In genomic region chr9:35748239-35748857, GRCh38 we compare ENCODE assay signal across 6 cellular contexts. TPM values are rescaled to one million over a fixed set of nuclear protein-coding genes. Genes with fewer than 3 reads are reported as not detected.
DNase-seq lines count a peak whose midpoint lies in the region; ATAC-seq and TF ChIP-seq lines count a peak whose summit lies in the region.

No MANE protein-coding gene starts in this region.

- TF ChIP-seq CTCF in 22Rv1 (IDR thresholded peaks at IDR 0.05) = no peak
- no peak for TF ChIP-seq CTCF in epithelial cell of proximal tubule (conservative IDR thresholded peaks at IDR 0.05; ENCODE audit: low read depth, low read length)

- H3K36me3 ChIP-seq in Karpas-422 (ENCODE audit: insufficient read depth, low read length) = peaks cover 21% of the 10 kb centered on the region; the same call in 1 of the 2 replicates

- H3K4me3 ChIP-seq in Karpas-422 (ENCODE audit: low read length) (peak overlapping the region; percentile 87), epithelial cell of proximal tubule (ENCODE audit: low read depth, low read length) (peak overlapping the region; percentile 75)

- H3K4me1 ChIP-seq in Karpas-422 (ENCODE audit: low read length) = peaks cover 37% of the 10 kb centered on the region

- peak overlapping the region; percentile 93 for H3K4me3 Mint-ChIP-seq in stimulated activated effector memory CD8-positive, alpha-beta T cell treated with anti-CD3 and anti-CD28 coated beads, Interleukin-12 subunit alpha, Interleukin-12 subunit beta, amount 100 ng/mL, for 72 hours

- peaks cover 65% of the 10 kb centered on the region for H3K36me3 Mint-ChIP-seq in stimulated activated effector memory CD8-positive, alpha-beta T cell treated with anti-CD3 and anti-CD28 coated beads, Interleukin-12 subunit alpha, Interleukin-12 subunit beta, amount 100 ng/mL, for 72 hours

- no peaks in the 10 kb centered on the region for H3K27me3 ChIP-seq in Karpas-422 (ENCODE audit: low read length)

- H3K9me2 ChIP-seq in Karpas-422 (replicated peaks; ENCODE audit: insufficient read depth, low read length) = no peaks in the 10 kb centered on the region

- DNase-seq in Karpas-422 (peak; percentile 65), epithelial cell of proximal tubule (ENCODE audit: low read depth) (no peak)
- no peak for DNase-seq in stimulated activated effector memory CD8-positive, alpha-beta T cell treated with anti-CD3 and anti-CD28 coated beads, Interleukin-12 subunit alpha, Interleukin-12 subunit beta, amount 100 ng/mL, for 72 hours (ENCODE audit: low spot score in 2 of 2)

- H4K20me1 ChIP-seq in Karpas-422 (ENCODE audit: insufficient read depth, low read depth, low read length) = peaks cover 31% of the 10 kb centered on the region

- H3K27ac ChIP-seq in 22Rv1 (peak overlapping the region; percentile 92), Karpas-422 (ENCODE audit: low read length) (peak overlapping the region; percentile 43; the same call in 1 of the 2 replicates)

- ATAC-seq in stimulated activated effector memory CD8-positive, alpha-beta T cell treated with anti-CD3 and anti-CD28 coated beads, Interleukin-12 subunit alpha, Interleukin-12 subunit beta, amount 100 ng/mL, for 72 hours = peak; percentile 2
- no peak for ATAC-seq in GM21825 (IDR thresholded peaks at IDR 0.05; ENCODE audit: unreplicated experiment)
- no peak for ATAC-seq in GM21723 (IDR thresholded peaks at IDR 0.05; ENCODE audit: unreplicated experiment)

- no peaks in the 10 kb centered on the region for H3K9me3 ChIP-seq in Karpas-422 (ENCODE audit: low read length)

- peaks cover 51% of the 10 kb centered on the region for H3K4me1 Mint-ChIP-seq in stimulated activated effector memory CD8-positive, alpha-beta T cell treated with anti-CD3 and anti-CD28 coated beads, Interleukin-12 subunit alpha, Interleukin-12 subunit beta, amount 100 ng/mL, for 72 hours

- peaks cover 68% of the 10 kb centered on the region for H3K79me2 ChIP-seq in Karpas-422 (ENCODE audit: low read length)

- H3K27ac Mint-ChIP-seq in stimulated activated effector memory CD8-positive, alpha-beta T cell treated with anti-CD3 and anti-CD28 coated beads, Interleukin-12 subunit alpha, Interleukin-12 subunit beta, amount 100 ng/mL, for 72 hours = peak overlapping the region; percentile 93

- H3K4me2 ChIP-seq in Karpas-422 (ENCODE audit: low read depth, low read length, poor library complexity, severe bottlenecking) = peak overlapping the region; percentile 92

- H2AFZ ChIP-seq in Karpas-422 (ENCODE audit: low read length) = no peak overlapping the region

- no peaks in the 10 kb centered on the region for H3K9me3 Mint-ChIP-seq in stimulated activated effector memory CD8-positive, alpha-beta T cell treated with anti-CD3 and anti-CD28 coated beads, Interleukin-12 subunit alpha, Interleukin-12 subunit beta, amount 100 ng/mL, for 72 hours

- peak overlapping the region; percentile 88 for H3K9ac ChIP-seq in Karpas-422 (ENCODE audit: low read length)

RNA-seq across cellular contexts. Expression of gene GBA2, which starts 0.7 kb away (rescaled TPM):
- 54.9 and 74.2 TPM in 2 replicates for total RNA-seq in Karpas-422 (2014; rRNA removed; shearing (Covaris generic); ENCODE audit: low replicate concordance)
- 32.8 and 39.3 TPM in 2 replicates for total RNA-seq in epithelial cell of proximal tubule

RNA-seq across cellular contexts. Expression of gene RGP1, which starts 0.7 kb away (rescaled TPM):
- 13.4 and 13.8 TPM in 2 replicates for total RNA-seq in Karpas-422 (2014; rRNA removed; shearing (Covaris generic); ENCODE audit: low replicate concordance)
- 13.6 and 14.9 TPM in 2 replicates for total RNA-seq in epithelial cell of proximal tubule

RNA-seq across cellular contexts. Expression of gene MSMP, which starts 5.7 kb away (rescaled TPM):
- total RNA-seq in Karpas-422 (2014; rRNA removed; shearing (Covaris generic); ENCODE audit: low replicate concordance) = 1.1 and 4.2 TPM in 2 replicates
- total RNA-seq in epithelial cell of proximal tubule = not detected in 2 replicates

RNA-seq across cellular contexts. Expression of gene CREB3, which starts 15.9 kb away (rescaled TPM):
- 10.8 and 17.1 TPM in 2 replicates for total RNA-seq in Karpas-422 (2014; rRNA removed; shearing (Covaris generic); ENCODE audit: low replicate concordance)
- total RNA-seq in epithelial cell of proximal tubule = 49.9 and 66.4 TPM in 2 replicates

RNA-seq across cellular contexts. Expression of gene TLN1, which starts 16.4 kb away (rescaled TPM):
- 54.2 and 94.0 TPM in 2 replicates for total RNA-seq in Karpas-422 (2014; rRNA removed; shearing (Covaris generic); ENCODE audit: low replicate concordance)
- 114 and 177 TPM in 2 replicates for total RNA-seq in epithelial cell of proximal tubule
